In the genomic region with DNA sequence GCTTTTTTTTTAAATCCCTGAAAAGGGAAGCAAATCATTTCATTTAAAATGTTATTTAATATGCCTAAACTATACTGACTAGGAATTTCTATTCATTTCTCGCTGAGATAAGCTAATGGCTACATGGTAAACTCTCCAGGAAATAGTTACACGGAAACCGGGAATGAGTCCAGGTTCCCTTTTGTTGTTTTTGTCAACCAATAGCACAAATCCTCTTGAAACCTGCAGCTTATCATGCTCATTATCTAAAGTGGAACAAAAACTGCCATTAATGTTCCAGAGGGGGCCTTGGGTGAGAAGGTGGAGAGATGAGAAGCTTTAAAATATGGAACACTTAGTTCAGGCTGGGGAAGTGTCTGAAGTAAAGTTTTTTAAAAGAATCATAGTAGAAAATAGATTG, we compare ENCODE assay signal across 17 cellular contexts.
DNase-seq lines count a peak whose midpoint lies in the region; ATAC-seq and TF ChIP-seq lines count a peak whose summit lies in the region.
"Had no signal": no experiment of that assay in that cellular context is flagged by ENCODE, and none has a peak within 500 bp of the region (broad histone marks: within the 10 kb centered on the region; RNA-seq: fewer than 3 reads in every experiment).

No MANE protein-coding gene starts in this region.

- H3K27ac ChIP-seq in lung (ENCODE audit: low read depth in 1 of 2, low read length in 1 of 2): no peak overlapping the region
- H3K27ac ChIP-seq: neutrophil had no signal

- TF ChIP-seq CTCF in lung (IDR thresholded peaks at IDR 0.05; ENCODE audit: control extremely low read depth, extremely low read depth): no peak

- H3K9me3 Mint-ChIP-seq in activated naive CD4-positive, alpha-beta T cell treated with anti-CD3 and anti-CD28 coated beads for 36 hours: peaks cover 1% of the 10 kb centered on the region
- H3K9me3 Mint-ChIP-seq: activated T-helper 2 cell treated with anti-CD3 and anti-CD28 coated beads, Interferon-gamma antibody, Interleukin-2, Interleukin-4, amounts not matched to agents 10 μg/mL and 5 μg/mL and 100 μg/mL, durations not matched to agents 14 hours and 24 hours and 36 hours had no signal

- intact Hi-C loops in activated naive CD4-positive, alpha-beta T cell treated with anti-CD3 and anti-CD28 coated beads for 36 hours (cut with micrococcal nuclease): no loop called here

- H3K4me3 Mint-ChIP-seq in activated naive CD4-positive, alpha-beta T cell treated with anti-CD3 and anti-CD28 coated beads for 36 hours: no peak overlapping the region
- H3K4me3 Mint-ChIP-seq: H9; memory B cell; stimulated activated naive B cell treated with anti-CD40 and anti-IgM and Interleukin-4, amounts not matched to agents 10 μg/mL and 1 μg/mL and 100 μg/mL, for 72 hours had no signal

- H3K4me1 Mint-ChIP-seq in activated naive CD4-positive, alpha-beta T cell treated with anti-CD3 and anti-CD28 coated beads for 36 hours (ENCODE audit: low read depth): no peaks in the 10 kb centered on the region
- H3K4me1 Mint-ChIP-seq: memory B cell had no signal

- WGBS in lung, 2 donors: 33 to 58% methylated on average over 3 of the region's 3 CpGs

- ATAC-seq in lung (ENCODE audit: insufficient read depth, low FRiP score): no peak
- no peak for ATAC-seq in HG03097 (IDR thresholded peaks at IDR 0.05; ENCODE audit: low FRiP score, unreplicated experiment)
- no peak for ATAC-seq in GM18909 (IDR thresholded peaks at IDR 0.05; ENCODE audit: poor library complexity, unreplicated experiment)
- ATAC-seq: stimulated activated naive B cell treated with anti-CD40 and anti-IgM and Interleukin-4, amounts not matched to agents 10 μg/mL and 1 μg/mL and 100 μg/mL, for 72 hours had no signal

- peaks cover 0 to 2% of the 10 kb centered on the region in 2 donors for H3K9me3 ChIP-seq in lung (ENCODE audit: control insufficient read depth in 2 of 2, insufficient read depth in 1 of 2, low read length in 1 of 2)
- H3K9me3 ChIP-seq: neutrophil had no signal

- DNase-seq in DMS153 (lab: John Stamatoyannopoulos, UW): peak; percentile 94
- DNase-seq in NCI-H128 (lab: John Stamatoyannopoulos, UW; ENCODE audit: unreplicated experiment): peak; percentile 90
- DNase-seq in NCI-H748 treated with DMSO at 0.1 percent for 48 hours (lab: John Stamatoyannopoulos, UW): peak; percentile 62
- peak; percentile 49 for DNase-seq in lung (ENCODE audit: low spot score)
- no peak for DNase-seq in activated naive CD4-positive, alpha-beta T cell treated with anti-CD3 and anti-CD28 coated beads for 36 hours
- DNase-seq in superior temporal gyrus (ENCODE audit: extremely low spot score): no peak
- DNase-seq: activated CD8-positive, alpha-beta memory T cell treated with anti-CD3 and anti-CD28 coated beads for 24 hours; amniotic stem cell; H9; NCI-H187 treated with DMSO at 0.1 percent for 48 hours; OCI-M1; stimulated activated naive B cell treated with anti-CD40 and anti-IgM and Interleukin-4, amounts not matched to agents 10 μg/mL and 1 μg/mL and 100 μg/mL, for 72 hours had no signal

- H3K27ac Mint-ChIP-seq in activated naive CD4-positive, alpha-beta T cell treated with anti-CD3 and anti-CD28 coated beads for 36 hours: no peak overlapping the region
- H3K27ac Mint-ChIP-seq: activated T-helper 2 cell treated with anti-CD3 and anti-CD28 coated beads, Interferon-gamma antibody, Interleukin-2, Interleukin-4, amounts not matched to agents 10 μg/mL and 5 μg/mL and 100 μg/mL, durations not matched to agents 14 hours and 24 hours and 36 hours; memory B cell; stimulated activated naive B cell treated with anti-CD40 and anti-IgM and Interleukin-4, amounts not matched to agents 10 μg/mL and 1 μg/mL and 100 μg/mL, for 72 hours had no signal

- no peak overlapping the region for H3K4me3 ChIP-seq in lung

- CTCF ChIA-PET in activated naive CD4-positive, alpha-beta T cell treated with anti-CD3 and anti-CD28 coated beads for 36 hours (lab: Charles Lee): no interaction called here

- no peaks in the 10 kb centered on the region for H3K36me3 Mint-ChIP-seq in activated naive CD4-positive, alpha-beta T cell treated with anti-CD3 and anti-CD28 coated beads for 36 hours (ENCODE audit: low read depth)
- H3K36me3 Mint-ChIP-seq: stimulated activated naive B cell treated with anti-CD40 and anti-IgM and Interleukin-4, amounts not matched to agents 10 μg/mL and 1 μg/mL and 100 μg/mL, for 72 hours had no signal

- H3K4me1 ChIP-seq in lung (ENCODE audit: control insufficient read depth in 2 of 2, insufficient read depth in 2 of 2, low read length in 2 of 2): no peaks in the 10 kb centered on the region

- no peaks in the 10 kb centered on the region for H3K27me3 ChIP-seq in lung (ENCODE audit: control insufficient read depth, insufficient read depth)
- H3K27me3 ChIP-seq: neutrophil had no signal

- no peaks in the 10 kb centered on the region for H3K27me3 Mint-ChIP-seq in activated naive CD4-positive, alpha-beta T cell treated with anti-CD3 and anti-CD28 coated beads for 36 hours (ENCODE audit: low read depth)
- H3K27me3 Mint-ChIP-seq: memory B cell; stimulated activated naive B cell treated with anti-CD40 and anti-IgM and Interleukin-4, amounts not matched to agents 10 μg/mL and 1 μg/mL and 100 μg/mL, for 72 hours had no signal

- H3K36me3 ChIP-seq in lung (ENCODE audit: control insufficient read depth in 2 of 2, insufficient read depth in 2 of 2, low read length in 2 of 2): no peaks in the 10 kb centered on the region
- H3K36me3 ChIP-seq: neutrophil had no signal

Comparison
In these comparisons a context has a peak if more than half of its experiments do, and no peak if none do; other contexts are left out.
1. DNase-seq: peak in DMS153 (single experiment), NCI-H128 (single experiment), NCI-H748 treated with DMSO at 0.1 percent for 48 hours (single experiment) and lung (single experiment); none in activated naive CD4-positive, alpha-beta T cell treated with anti-CD3 and anti-CD28 coated beads for 36 hours (single experiment) and superior temporal gyrus (single experiment).